12 cellular contexts compared by ENCODE assay signal in the genomic region with DNA sequence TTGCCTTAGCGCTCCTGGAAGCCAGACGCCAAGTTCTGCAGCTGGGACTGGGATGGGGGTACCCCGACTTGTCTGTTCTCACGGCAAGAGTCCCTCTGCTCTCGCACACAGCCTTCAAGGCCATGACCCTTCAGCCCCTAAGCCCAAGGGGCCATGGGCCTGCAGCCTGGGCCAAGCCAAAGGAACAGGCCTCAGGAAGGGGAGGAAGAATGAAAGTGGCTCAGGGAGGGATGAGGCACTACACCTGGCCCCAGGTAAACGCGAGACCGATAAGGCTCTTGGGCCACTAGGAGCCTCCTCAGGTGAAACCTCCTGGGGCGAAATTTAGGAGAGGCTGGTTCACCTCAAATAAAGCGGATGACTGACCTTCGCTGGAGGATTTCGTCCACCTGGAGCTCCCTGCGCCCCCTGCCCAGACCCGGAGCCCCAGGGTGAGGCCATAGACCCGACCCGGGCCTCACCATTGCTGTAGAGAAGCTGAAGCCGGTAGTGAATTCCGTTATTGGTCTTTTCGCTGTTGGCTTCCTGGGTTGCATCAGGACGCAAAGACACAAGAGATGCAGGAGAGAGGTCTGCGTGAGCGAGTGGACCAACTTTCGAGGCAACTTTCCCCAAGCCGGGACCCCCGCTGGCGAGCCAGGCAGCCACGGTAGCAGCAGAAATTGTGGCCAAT.
DNase-seq lines count a peak whose midpoint lies in the region; ATAC-seq and TF ChIP-seq lines count a peak whose summit lies in the region.
"Had no signal": no experiment of that assay in that cellular context is flagged by ENCODE, and none has a peak within 500 bp of the region (broad histone marks: within the 10 kb centered on the region; RNA-seq: fewer than 3 reads in every experiment).

No MANE protein-coding gene starts in this region.

- H3K4me1 ChIP-seq in subcutaneous abdominal adipose tissue (ENCODE audit: control insufficient read depth in 5 of 5, insufficient read depth in 5 of 5, low read length in 5 of 5): peaks cover 3 to 67% (median 64%) of the 10 kb centered on the region in 5 donors

- H3K36me3 ChIP-seq in subcutaneous abdominal adipose tissue (ENCODE audit: control insufficient read depth in 5 of 5, insufficient read depth in 5 of 5, low read length in 5 of 5): peaks cover 0 to 18% (median 6%) of the 10 kb centered on the region in 5 donors
- H3K36me3 ChIP-seq: MG63 had no signal

- H3K4me3 ChIP-seq in astrocyte of the spinal cord (ENCODE audit: low read depth, low read length): peak overlapping the region; percentile 53
- peak overlapping the region; percentile 86 to 99 (median 95) for H3K4me3 ChIP-seq in subcutaneous abdominal adipose tissue (ENCODE audit: low read depth in 1 of 5, low read length in 5 of 5)
- H3K4me3 ChIP-seq: MG63 had no signal

- ATAC-seq in HG03469 (IDR thresholded peaks at IDR 0.05; ENCODE audit: unreplicated experiment) (no peak), GM18498 (IDR thresholded peaks at IDR 0.05; ENCODE audit: unreplicated experiment) (no peak), HG03432 (IDR thresholded peaks at IDR 0.05; ENCODE audit: unreplicated experiment) (no peak)
- ATAC-seq: natural killer cell, T-helper 17 cell had no signal

- peak overlapping the region; percentile 100 for H3K27ac ChIP-seq in subcutaneous abdominal adipose tissue (ENCODE audit: low read depth, low read length)

- H3K9me3 ChIP-seq in subcutaneous abdominal adipose tissue (ENCODE audit: control insufficient read depth in 5 of 5, low read length in 5 of 5): no peaks in the 10 kb centered on the region
- H3K9me3 ChIP-seq: MG63 had no signal

- H3K27me3 ChIP-seq in subcutaneous abdominal adipose tissue (ENCODE audit: control insufficient read depth in 5 of 5, insufficient read depth in 4 of 5, low read length in 5 of 5): no peaks in the 10 kb centered on the region

- peak overlapping the region; percentile 79 to 100 (median 98) for H3K9ac ChIP-seq in subcutaneous abdominal adipose tissue (ENCODE audit: low read length in 5 of 5)

- TF ChIP-seq CTCF in GM13976 (IDR thresholded peaks at IDR 0.05; ENCODE audit: borderline replicate concordance, control extremely low read depth, extremely low read depth, insufficient read depth, missing control alignments): no peak
- no peak for TF ChIP-seq CTCF in astrocyte of the spinal cord (IDR thresholded peaks at IDR 0.05; ENCODE audit: low read depth, low read length)

- DNase-seq in GM13976 (ENCODE audit: low spot score) (peak; percentile 36), astrocyte of the spinal cord (ENCODE audit: low read depth, low spot score) (no peak), left kidney (ENCODE audit: low read depth, low spot score) (peak; percentile 26), NCI-H1105 (lab: John Stamatoyannopoulos, UW) (no peak)
- DNase-seq: activated CD8-positive, alpha-beta memory T cell treated with anti-CD3 and anti-CD28 coated beads, Interleukin-2, amount 50 U/mL, for 4 hours; MG63; natural killer cell; T-helper 17 cell had no signal

- in situ Hi-C loops in GM13976 (cut with MboI; ENCODE audit: low sequenced_read_pairs, unreplicated experiment) (no loop called here), astrocyte of the spinal cord (cut with HindIII; ENCODE audit: low sequenced_read_pairs) (no loop called here)

Comparison
In these comparisons a context has a peak if more than half of its experiments do, and no peak if none do; other contexts are left out.
1. DNase-seq: peak in GM13976 (single experiment) and left kidney (single experiment); none in astrocyte of the spinal cord (single experiment) and NCI-H1105 (single experiment).